In the genomic region with DNA sequence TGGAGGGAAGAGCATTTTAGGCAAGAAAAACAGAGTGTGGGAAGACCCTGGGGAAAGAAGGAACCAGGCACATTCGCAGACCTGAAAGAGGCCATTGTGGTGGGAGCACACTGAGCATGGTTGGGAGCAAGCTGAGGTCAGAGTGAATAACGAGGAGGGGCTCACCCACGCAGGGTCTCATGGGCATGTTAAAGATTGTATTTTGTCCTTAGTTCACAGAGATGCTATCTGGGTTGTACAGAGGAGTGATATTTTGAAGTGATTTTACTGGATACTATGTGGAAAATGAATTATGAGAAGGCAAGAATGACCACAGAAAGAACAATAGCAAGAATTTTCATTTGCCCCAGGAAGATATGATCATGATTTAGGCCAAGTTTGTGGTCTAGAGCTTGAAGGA, we compare ENCODE assay signal across 1 cellular context.
TF ChIP-seq lines count a peak whose summit lies in the region.

No MANE protein-coding gene starts in this region.

TF ChIP-seq in SK-N-SH treated with all-trans-retinoic acid at 6 μM for 48 hours, 23 proteins besides CTCF, POLR2A, EP300 and RAD21 (continued from another document):
- TF ChIP-seq, protein P1, sequence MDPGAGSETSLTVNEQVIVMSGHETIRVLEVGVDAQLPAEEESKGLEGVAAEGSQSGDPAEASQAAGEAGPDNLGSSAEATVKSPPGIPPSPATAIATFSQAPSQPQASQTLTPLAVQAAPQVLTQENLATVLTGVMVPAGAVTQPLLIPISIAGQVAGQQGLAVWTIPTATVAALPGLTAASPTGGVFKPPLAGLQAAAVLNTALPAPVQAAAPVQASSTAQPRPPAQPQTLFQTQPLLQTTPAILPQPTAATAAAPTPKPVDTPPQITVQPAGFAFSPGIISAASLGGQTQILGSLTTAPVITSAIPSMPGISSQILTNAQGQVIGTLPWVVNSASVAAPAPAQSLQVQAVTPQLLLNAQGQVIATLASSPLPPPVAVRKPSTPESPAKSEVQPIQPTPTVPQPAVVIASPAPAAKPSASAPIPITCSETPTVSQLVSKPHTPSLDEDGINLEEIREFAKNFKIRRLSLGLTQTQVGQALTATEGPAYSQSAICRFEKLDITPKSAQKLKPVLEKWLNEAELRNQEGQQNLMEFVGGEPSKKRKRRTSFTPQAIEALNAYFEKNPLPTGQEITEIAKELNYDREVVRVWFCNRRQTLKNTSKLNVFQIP (CRISPR knock-in tag; IDR thresholded peaks at IDR 0.05; ENCODE audit: borderline replicate concordance, low read depth): no peak
- no peak for TF ChIP-seq ZC3H10 (CRISPR knock-in tag; IDR thresholded peaks at IDR 0.05)
